In the genomic region with DNA sequence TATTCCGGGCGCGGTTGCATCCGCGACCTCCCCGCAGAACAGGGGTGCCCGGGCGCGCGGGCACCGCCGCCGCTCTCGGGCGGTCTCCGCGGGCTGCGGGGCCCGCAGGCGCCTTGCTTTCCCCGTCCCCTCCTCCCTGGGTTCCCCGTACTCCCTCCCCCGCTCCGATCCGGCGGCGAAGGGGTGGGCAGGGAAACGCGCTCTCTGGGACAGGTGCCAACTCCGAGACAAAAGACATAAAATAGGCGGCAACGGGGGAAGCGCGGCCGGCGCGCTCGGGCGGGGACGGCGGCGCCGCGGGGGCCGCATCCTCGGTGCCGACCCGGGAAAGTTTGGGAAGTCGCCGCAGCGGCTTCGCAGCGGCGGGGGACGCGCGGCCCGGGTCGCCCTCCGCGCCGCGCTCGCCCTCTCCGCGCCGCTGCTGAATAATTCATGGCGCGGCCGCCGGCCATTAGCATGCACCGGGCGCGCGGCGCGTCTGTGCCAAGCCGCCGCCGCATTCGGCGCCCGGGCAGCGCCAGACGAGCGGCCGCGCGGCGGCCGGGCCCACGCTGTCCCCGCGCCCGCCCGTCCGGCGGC, we compare ENCODE assay signal across 8 cellular contexts.
DNase-seq lines count a peak whose midpoint lies in the region; ATAC-seq, FAIRE-seq and TF ChIP-seq lines count a peak whose summit lies in the region.

No MANE protein-coding gene starts in this region.

- ATAC-seq in DND-41 (ENCODE audit: insufficient read depth, low read depth): peak; percentile 37
- peak; percentile 55 for ATAC-seq in upper lobe of right lung
- ATAC-seq in GM19452 (IDR thresholded peaks at IDR 0.05; ENCODE audit: unreplicated experiment): no peak

- no peaks in the 10 kb centered on the region for H3K9me3 Mint-ChIP-seq in activated naive CD8-positive, alpha-beta T cell (ENCODE audit: low read depth)

- H3K9me3 ChIP-seq in DND-41 (ENCODE audit: insufficient read depth, low read length, severe bottlenecking) (no peaks in the 10 kb centered on the region), upper lobe of right lung (no peaks in the 10 kb centered on the region)

- peaks cover 48% of the 10 kb centered on the region for H3K36me3 ChIP-seq in DND-41 (ENCODE audit: insufficient read depth, low read length)
- peaks cover 19% of the 10 kb centered on the region for H3K36me3 ChIP-seq in upper lobe of right lung

- intact Hi-C loops in head of caudate nucleus (cut with DNase I): loop anchor here (2.0 kb wide), 1 partner anchor 15 kb away; no protein-coding TSS in a partner anchor
- intact Hi-C loops in upper lobe of right lung (cut with DNase I): loop anchor here (10.0 kb wide), 1 partner anchor 67 kb away; no protein-coding TSS in a partner anchor

- peak overlapping the region; percentile 45 for H3K4me2 ChIP-seq in DND-41 (ENCODE audit: insufficient read depth, low read length)

- H3K79me2 ChIP-seq in DND-41 (ENCODE audit: insufficient read depth, low read length): peaks cover 95% of the 10 kb centered on the region

- peak overlapping the region; percentile 96 for H3K9ac ChIP-seq in DND-41 (ENCODE audit: low read depth, low read length)

- no peak for TF ChIP-seq CTCF in DND-41 (IDR thresholded peaks at IDR 0.05; ENCODE audit: borderline replicate concordance, extremely low read depth, low read length, poor library complexity, severe bottlenecking)
- no peak for TF ChIP-seq CTCF in upper lobe of right lung (IDR thresholded peaks at IDR 0.05)

- FAIRE-seq in HTR-8/SVneo (lab: Jason Lieb, UNC): peak; percentile 64

- H3K4me3 ChIP-seq in DND-41 (ENCODE audit: low read depth in 1 of 2, low read length in 2 of 2): peak overlapping the region; percentile 54 to 90
- peak overlapping the region; percentile 89 for H3K4me3 ChIP-seq in upper lobe of right lung

- peaks cover 45% of the 10 kb centered on the region for H3K4me1 Mint-ChIP-seq in activated naive CD8-positive, alpha-beta T cell (ENCODE audit: low read depth)

- H3K27me3 ChIP-seq in DND-41 (ENCODE audit: insufficient read depth, low read length, poor library complexity) (no peaks in the 10 kb centered on the region), upper lobe of right lung (no peaks in the 10 kb centered on the region)

- peaks cover 36% of the 10 kb centered on the region for H4K20me1 ChIP-seq in DND-41 (ENCODE audit: insufficient read depth, low read length)

- H3K27ac ChIP-seq in DND-41 (ENCODE audit: low read length) (peak overlapping the region; percentile 93), upper lobe of right lung (peak overlapping the region; percentile 98)

- H2AFZ ChIP-seq in DND-41 (ENCODE audit: low read depth, low read length): peak overlapping the region; percentile 19; the same call in 1 of the 2 replicates

- peak overlapping the region; percentile 64 for H3K27ac Mint-ChIP-seq in activated naive CD8-positive, alpha-beta T cell

- peaks cover 58% of the 10 kb centered on the region for H3K4me1 ChIP-seq in DND-41 (ENCODE audit: insufficient read depth, low read length)
- peaks cover 43% of the 10 kb centered on the region for H3K4me1 ChIP-seq in upper lobe of right lung

- no peaks in the 10 kb centered on the region for H3K36me3 Mint-ChIP-seq in activated naive CD8-positive, alpha-beta T cell

- DNase-seq in DND-41 (peak; percentile 92), HTR-8/SVneo (ENCODE audit: insufficient read length, low spot score) (peak; percentile 67), RPMI7951 (ENCODE audit: low read depth) (peak; percentile 93), head of caudate nucleus (peak; percentile 83 to 97 (median 94)), occipital lobe (lab: John Stamatoyannopoulos, UW) (peak; percentile 88), upper lobe of right lung (peak; percentile 95)

- no peaks in the 10 kb centered on the region for H3K27me3 Mint-ChIP-seq in activated naive CD8-positive, alpha-beta T cell

- H3K4me3 Mint-ChIP-seq in activated naive CD8-positive, alpha-beta T cell: peak overlapping the region; percentile 85
